21 cellular contexts compared by ENCODE assay signal in the genomic region with DNA sequence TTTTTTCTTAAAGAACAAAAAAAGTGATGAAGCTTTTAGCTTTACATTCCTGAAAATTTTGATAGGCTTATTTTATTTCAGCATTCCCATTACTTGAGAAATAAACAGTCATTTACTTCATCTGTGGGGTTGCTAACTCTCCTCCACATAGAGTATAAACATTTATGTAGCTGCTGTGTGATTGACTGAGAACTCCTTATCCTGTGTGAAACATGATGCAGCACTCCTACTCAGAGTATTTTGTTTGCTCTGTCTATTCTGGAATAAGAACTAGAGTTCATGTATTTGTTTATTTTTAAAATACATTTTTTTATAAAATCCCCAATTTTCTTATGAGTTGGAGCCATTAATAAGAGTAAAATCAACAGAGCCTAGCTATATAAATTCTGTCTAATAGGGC.
A peak's percentile ranks its signal among the peaks of the same experiment; 100 is the strongest.
DNase-seq lines count a peak whose midpoint lies in the region; ATAC-seq and TF ChIP-seq lines count a peak whose summit lies in the region.
"Had no signal": no experiment of that assay in that cellular context is flagged by ENCODE, and none has a peak within 500 bp of the region (broad histone marks: within the 10 kb centered on the region; RNA-seq: fewer than 3 reads in every experiment).

No MANE protein-coding gene starts in this region.

- H4K20me1 ChIP-seq in BLaER1 = no peaks in the 10 kb centered on the region
- no peaks in the 10 kb centered on the region for H4K20me1 ChIP-seq in GM23338 (replicated peaks; ENCODE audit: insufficient read depth)

- POLR2A ChIA-PET in CD4-positive, alpha-beta T cell (lab: Charles Lee) = no interaction called here

- TF ChIP-seq CTCF in GM23338 (conservative IDR thresholded peaks at IDR 0.05; ENCODE audit: low read depth in 2 of 2) = no peak
- TF ChIP-seq CTCF in CD4-positive, alpha-beta T cell (IDR thresholded peaks at IDR 0.05) = no peak

- no peak overlapping the region for H3K27ac Mint-ChIP-seq in GM23338
- H3K27ac Mint-ChIP-seq in CD4-positive, alpha-beta T cell = no peak overlapping the region
- H3K27ac Mint-ChIP-seq: B cell; CD4-positive, alpha-beta memory T cell; IgD-negative memory B cell; T-cell had no signal

- no peaks in the 10 kb centered on the region for H3F3A ChIP-seq in GM23338 (replicated peaks; ENCODE audit: low read depth)

- peaks cover 34% of the 10 kb centered on the region for H3K4me1 Mint-ChIP-seq in GM23338
- no peaks in the 10 kb centered on the region for H3K4me1 Mint-ChIP-seq in CD4-positive, alpha-beta T cell (ENCODE audit: low read depth)
- H3K4me1 Mint-ChIP-seq: B cell; CD4-positive, alpha-beta memory T cell; IgD-negative memory B cell; T-cell had no signal

- H3K79me2 ChIP-seq in GM23338 (replicated peaks; ENCODE audit: insufficient read depth) = no peaks in the 10 kb centered on the region

- CTCF ChIA-PET in CD4-positive, alpha-beta T cell (lab: Charles Lee) = no interaction called here

- no peak overlapping the region for H3K4me3 Mint-ChIP-seq in GM23338
- no peak overlapping the region for H3K4me3 Mint-ChIP-seq in CD4-positive, alpha-beta T cell
- H3K4me3 Mint-ChIP-seq: B cell; CD4-positive, alpha-beta memory T cell; IgD-negative memory B cell; T-cell had no signal

- DNase-seq in GM23338 (ENCODE audit: low spot score) (no peak), sciatic nerve (ENCODE audit: low spot score) (no peak), activated gamma-delta T cell (lab: John Stamatoyannopoulos, UW) (no peak), Kasumi-1 (lab: John Stamatoyannopoulos, UW) (no peak)
- no peak for DNase-seq in CD4-positive, alpha-beta T cell
- DNase-seq: Caco-2; CD4-positive, alpha-beta memory T cell; DMS 273 treated with DMSO at 0.1 percent for 48 hours; GDM1; NCI-H1694; NCI-H2081; NCI-H774; NK-92 treated with Interleukin-12 subunit alpha and Interleukin-12 subunit beta, amount 100 ng/mL, for 24 hours; SIG-M5; T-cell had no signal

- H3K9me3 ChIP-seq in BLaER1 = no peaks in the 10 kb centered on the region
- no peaks in the 10 kb centered on the region for H3K9me3 ChIP-seq in mesodermal cell (ENCODE audit: control insufficient read depth, low read length)
- no peaks in the 10 kb centered on the region for H3K9me3 ChIP-seq in CD4-positive, alpha-beta T cell (ENCODE audit: control insufficient read depth, low read length)
- H3K9me3 ChIP-seq: A549, Caco-2 had no signal

- H3K36me3 ChIP-seq in BLaER1 (no peaks in the 10 kb centered on the region), GM23338 (ENCODE audit: insufficient read depth) (no peaks in the 10 kb centered on the region), mesodermal cell (ENCODE audit: control insufficient read depth, insufficient read depth, low read length) (no peaks in the 10 kb centered on the region)

- peak overlapping the region; percentile 70; the same call in 1 of the 2 replicates for H2AFZ ChIP-seq in GM23338

- no peak overlapping the region for H3K9ac ChIP-seq in BLaER1

- H3K27ac ChIP-seq in BLaER1 (no peak overlapping the region), GM23338 (ENCODE audit: low read depth) (no peak overlapping the region), mesodermal cell (ENCODE audit: low read depth, low read length, severe bottlenecking) (peak overlapping the region; percentile 55)
- H3K27ac ChIP-seq in CD4-positive, alpha-beta T cell (ENCODE audit: low read depth, low read length) = no peak overlapping the region
- H3K27ac ChIP-seq: A549, RWPE1 had no signal

- intact Hi-C loops in sciatic nerve (cut with DNase I) = no loop called here
- intact Hi-C loops in CD4-positive, alpha-beta T cell (cut with DNase I, micrococcal nuclease) = no loop called here

- H3K4me2 ChIP-seq in BLaER1 (peak overlapping the region; percentile 69), GM23338 (peak overlapping the region; percentile 28; the same call in 1 of the 2 replicates)
- H3K4me2 ChIP-seq: A549 had no signal

- H3K27me3 ChIP-seq in BLaER1 (no peaks in the 10 kb centered on the region), GM23338 (ENCODE audit: insufficient read depth) (no peaks in the 10 kb centered on the region)
- H3K27me3 ChIP-seq in CD4-positive, alpha-beta T cell (ENCODE audit: control insufficient read depth, insufficient read depth, low read length) = no peaks in the 10 kb centered on the region

- H3K9me2 ChIP-seq in GM23338 (ENCODE audit: insufficient read depth) = no peaks in the 10 kb centered on the region

- H3K4me1 ChIP-seq in BLaER1 (peaks cover 16% of the 10 kb centered on the region), GM23338 (ENCODE audit: insufficient read depth) (peaks cover 10% of the 10 kb centered on the region), mesodermal cell (ENCODE audit: control insufficient read depth, insufficient read depth, low read length, poor library complexity, severe bottlenecking) (peaks cover 4% of the 10 kb centered on the region)
- H3K4me1 ChIP-seq: A549, Caco-2 had no signal

- H3K4me3 ChIP-seq in BLaER1 (no peak overlapping the region), GM23338 (no peak overlapping the region), mesodermal cell (ENCODE audit: extremely low read depth, insufficient read depth, low read length, poor library complexity, severe bottlenecking) (no peak overlapping the region)
- H3K4me3 ChIP-seq: A549 had no signal

- no peaks in the 10 kb centered on the region for H3K27me3 Mint-ChIP-seq in GM23338 (ENCODE audit: insufficient read depth, low read depth, poor library complexity)
- H3K27me3 Mint-ChIP-seq in CD4-positive, alpha-beta T cell = no peaks in the 10 kb centered on the region
- H3K27me3 Mint-ChIP-seq: B cell; CD4-positive, alpha-beta memory T cell; IgD-negative memory B cell; T-cell had no signal

- no peak for ATAC-seq in GM23338
- ATAC-seq in sciatic nerve = peak; percentile 14
- no peak for ATAC-seq in CD4-positive, alpha-beta T cell (ENCODE audit: poor library complexity)
- ATAC-seq: A549, T-cell had no signal

- no peaks in the 10 kb centered on the region for H3K9me3 Mint-ChIP-seq in GM23338
- peaks cover 2% of the 10 kb centered on the region for H3K9me3 Mint-ChIP-seq in CD4-positive, alpha-beta T cell
- H3K9me3 Mint-ChIP-seq: IgD-negative memory B cell had no signal

- no peaks in the 10 kb centered on the region for H3K36me3 Mint-ChIP-seq in GM23338 (ENCODE audit: low read depth)
- no peaks in the 10 kb centered on the region for H3K36me3 Mint-ChIP-seq in CD4-positive, alpha-beta T cell (ENCODE audit: low read depth)
- H3K36me3 Mint-ChIP-seq: CD4-positive, alpha-beta memory T cell; IgD-negative memory B cell; T-cell had no signal

TF ChIP-seq in GM23338, 12 proteins besides CTCF, POLR2A, EP300 and RAD21 (continues in another document):
- TF ChIP-seq, protein P1, sequence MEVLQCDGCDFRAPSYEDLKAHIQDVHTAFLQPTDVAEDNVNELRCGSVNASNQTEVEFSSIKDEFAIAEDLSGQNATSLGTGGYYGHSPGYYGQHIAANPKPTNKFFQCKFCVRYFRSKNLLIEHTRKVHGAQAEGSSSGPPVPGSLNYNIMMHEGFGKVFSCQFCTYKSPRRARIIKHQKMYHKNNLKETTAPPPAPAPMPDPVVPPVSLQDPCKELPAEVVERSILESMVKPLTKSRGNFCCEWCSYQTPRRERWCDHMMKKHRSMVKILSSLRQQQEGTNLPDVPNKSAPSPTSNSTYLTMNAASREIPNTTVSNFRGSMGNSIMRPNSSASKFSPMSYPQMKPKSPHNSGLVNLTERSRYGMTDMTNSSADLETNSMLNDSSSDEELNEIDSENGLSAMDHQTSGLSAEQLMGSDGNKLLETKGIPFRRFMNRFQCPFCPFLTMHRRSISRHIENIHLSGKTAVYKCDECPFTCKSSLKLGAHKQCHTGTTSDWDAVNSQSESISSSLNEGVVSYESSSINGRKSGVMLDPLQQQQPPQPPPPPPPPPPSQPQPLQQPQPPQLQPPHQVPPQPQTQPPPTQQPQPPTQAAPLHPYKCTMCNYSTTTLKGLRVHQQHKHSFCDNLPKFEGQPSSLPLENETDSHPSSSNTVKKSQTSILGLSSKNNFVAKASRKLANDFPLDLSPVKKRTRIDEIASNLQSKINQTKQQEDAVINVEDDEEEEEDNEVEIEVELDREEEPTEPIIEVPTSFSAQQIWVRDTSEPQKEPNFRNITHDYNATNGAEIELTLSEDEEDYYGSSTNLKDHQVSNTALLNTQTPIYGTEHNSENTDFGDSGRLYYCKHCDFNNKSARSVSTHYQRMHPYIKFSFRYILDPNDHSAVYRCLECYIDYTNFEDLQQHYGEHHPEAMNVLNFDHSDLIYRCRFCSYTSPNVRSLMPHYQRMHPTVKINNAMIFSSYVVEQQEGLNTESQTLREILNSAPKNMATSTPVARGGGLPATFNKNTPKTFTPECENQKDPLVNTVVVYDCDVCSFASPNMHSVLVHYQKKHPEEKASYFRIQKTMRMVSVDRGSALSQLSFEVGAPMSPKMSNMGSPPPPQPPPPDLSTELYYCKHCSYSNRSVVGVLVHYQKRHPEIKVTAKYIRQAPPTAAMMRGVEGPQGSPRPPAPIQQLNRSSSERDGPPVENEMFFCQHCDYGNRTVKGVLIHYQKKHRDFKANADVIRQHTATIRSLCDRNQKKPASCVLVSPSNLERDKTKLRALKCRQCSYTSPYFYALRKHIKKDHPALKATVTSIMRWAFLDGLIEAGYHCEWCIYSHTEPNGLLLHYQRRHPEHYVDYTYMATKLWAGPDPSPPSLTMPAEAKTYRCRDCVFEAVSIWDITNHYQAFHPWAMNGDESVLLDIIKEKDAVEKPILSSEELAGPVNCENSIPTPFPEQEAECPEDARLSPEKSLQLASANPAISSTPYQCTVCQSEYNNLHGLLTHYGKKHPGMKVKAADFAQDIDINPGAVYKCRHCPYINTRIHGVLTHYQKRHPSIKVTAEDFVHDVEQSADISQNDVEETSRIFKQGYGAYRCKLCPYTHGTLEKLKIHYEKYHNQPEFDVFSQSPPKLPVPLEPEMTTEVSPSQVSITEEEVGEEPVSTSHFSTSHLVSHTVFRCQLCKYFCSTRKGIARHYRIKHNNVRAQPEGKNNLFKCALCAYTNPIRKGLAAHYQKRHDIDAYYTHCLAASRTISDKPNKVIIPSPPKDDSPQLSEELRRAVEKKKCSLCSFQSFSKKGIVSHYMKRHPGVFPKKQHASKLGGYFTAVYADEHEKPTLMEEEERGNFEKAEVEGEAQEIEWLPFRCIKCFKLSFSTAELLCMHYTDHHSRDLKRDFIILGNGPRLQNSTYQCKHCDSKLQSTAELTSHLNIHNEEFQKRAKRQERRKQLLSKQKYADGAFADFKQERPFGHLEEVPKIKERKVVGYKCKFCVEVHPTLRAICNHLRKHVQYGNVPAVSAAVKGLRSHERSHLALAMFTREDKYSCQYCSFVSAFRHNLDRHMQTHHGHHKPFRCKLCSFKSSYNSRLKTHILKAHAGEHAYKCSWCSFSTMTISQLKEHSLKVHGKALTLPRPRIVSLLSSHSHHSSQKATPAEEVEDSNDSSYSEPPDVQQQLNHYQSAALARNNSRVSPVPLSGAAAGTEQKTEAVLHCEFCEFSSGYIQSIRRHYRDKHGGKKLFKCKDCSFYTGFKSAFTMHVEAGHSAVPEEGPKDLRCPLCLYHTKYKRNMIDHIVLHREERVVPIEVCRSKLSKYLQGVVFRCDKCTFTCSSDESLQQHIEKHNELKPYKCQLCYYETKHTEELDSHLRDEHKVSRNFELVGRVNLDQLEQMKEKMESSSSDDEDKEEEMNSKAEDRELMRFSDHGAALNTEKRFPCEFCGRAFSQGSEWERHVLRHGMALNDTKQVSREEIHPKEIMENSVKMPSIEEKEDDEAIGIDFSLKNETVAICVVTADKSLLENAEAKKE (CRISPR knock-in tag; IDR thresholded peaks at IDR 0.05) = no peak
